Comparison of ENCODE assay signal across 9 cellular contexts in the genomic region with DNA sequence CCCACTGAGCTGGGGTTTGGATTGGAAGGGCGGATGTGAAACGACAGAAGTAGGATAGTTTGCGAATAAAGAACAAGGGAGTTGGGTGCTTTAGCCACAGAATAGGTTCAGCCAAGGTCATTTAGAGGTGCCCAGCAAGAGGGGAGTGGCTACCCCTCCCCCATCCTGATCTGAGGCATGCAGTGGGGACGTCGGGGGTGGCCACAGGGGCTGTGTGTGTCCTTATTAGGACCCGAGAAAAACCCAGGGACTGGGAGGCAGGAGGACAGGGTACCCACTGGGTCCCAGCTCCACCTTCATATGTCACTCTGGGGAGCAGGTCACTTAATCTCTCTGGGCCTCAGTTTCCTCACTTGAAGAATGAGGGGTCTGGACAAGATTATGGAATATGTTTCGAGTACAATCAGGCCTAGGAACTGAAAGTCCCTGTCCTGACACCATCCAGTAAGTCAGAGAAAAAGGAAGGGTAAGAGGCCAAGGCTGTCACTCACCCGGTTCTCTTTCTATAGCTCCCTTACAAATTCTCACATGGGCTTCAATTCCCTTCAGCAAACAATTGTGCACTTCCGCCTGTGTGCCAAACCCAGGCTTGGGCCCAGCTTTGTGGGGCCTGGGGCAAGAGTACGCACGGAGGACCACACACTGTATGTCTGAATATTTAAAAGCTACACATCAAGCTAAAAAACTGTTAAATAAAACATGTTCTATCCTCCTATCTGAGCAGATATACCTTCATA. TPM values are rescaled to one million over a fixed set of nuclear protein-coding genes. Genes with fewer than 3 reads are reported as not detected.
DNase-seq lines count a peak whose midpoint lies in the region; ATAC-seq and TF ChIP-seq lines count a peak whose summit lies in the region.
"Had no signal": no experiment of that assay in that cellular context is flagged by ENCODE, and none has a peak within 500 bp of the region (broad histone marks: within the 10 kb centered on the region; RNA-seq: fewer than 3 reads in every experiment).

No MANE protein-coding gene starts in this region.

- no peak for TF ChIP-seq EP300 in ovary (IDR thresholded peaks at IDR 0.05)

- no peak for DNase-seq in effector memory CD8-positive, alpha-beta T cell
- DNase-seq in ovary (peak in 1 of 5 donors; percentile 31), cerebellar cortex (ENCODE audit: low spot score) (no peak), glutamatergic neuron (no peak), cerebellum (ENCODE audit: low spot score) (no peak)
- no peak for DNase-seq in central memory CD4-positive, alpha-beta T cell

- H3K27ac ChIP-seq in KMS-11 = peak overlapping the region; percentile 73
- no peak overlapping the region for H3K27ac ChIP-seq in ovary

- peak overlapping the region; percentile 68 for H3K9ac ChIP-seq in KMS-11

- H3K9me3 ChIP-seq in ovary = no peaks in the 10 kb centered on the region

- WGBS in ovary, 3 donors = 63 to 70% (median 64%) methylated on average over 11 of the region's 11 CpGs

- TF ChIP-seq POLR2A in GM18505 (IDR thresholded peaks at IDR 0.05; ENCODE audit: borderline replicate concordance, extremely low read depth, insufficient read depth, insufficient read length) (no peak), ovary (IDR thresholded peaks at IDR 0.05) (no peak)

- H3K4me1 ChIP-seq in KMS-11 (ENCODE audit: low read depth, poor library complexity, severe bottlenecking) (peaks cover 25% of the 10 kb centered on the region), ovary (ENCODE audit: insufficient read depth) (no peaks in the 10 kb centered on the region)

- peaks cover 0 to 3% of the 10 kb centered on the region in 2 donors for H3K4me1 Mint-ChIP-seq in effector memory CD8-positive, alpha-beta T cell (ENCODE audit: low read depth in 2 of 2)
- no peaks in the 10 kb centered on the region for H3K4me1 Mint-ChIP-seq in glutamatergic neuron (ENCODE audit: low read depth, unreplicated experiment)

- peak overlapping the region; percentile 50 for H2AFZ ChIP-seq in KMS-11 (ENCODE audit: low read depth)

- H3K36me3 Mint-ChIP-seq in effector memory CD8-positive, alpha-beta T cell (ENCODE audit: insufficient read depth) = no peaks in the 10 kb centered on the region
- no peaks in the 10 kb centered on the region for H3K36me3 Mint-ChIP-seq in glutamatergic neuron (ENCODE audit: unreplicated experiment)

- no peaks in the 10 kb centered on the region for H4K20me1 ChIP-seq in KMS-11 (ENCODE audit: insufficient read depth)

- H3K36me3 ChIP-seq in KMS-11 (ENCODE audit: insufficient read depth) (no peaks in the 10 kb centered on the region), ovary (no peaks in the 10 kb centered on the region)

- H3K79me2 ChIP-seq in KMS-11 (ENCODE audit: insufficient read depth, low read depth) = no peaks in the 10 kb centered on the region

- TF ChIP-seq CTCF in KMS-11 (conservative IDR thresholded peaks at IDR 0.05; ENCODE audit: low read depth, low read length) = no peak
- no peak for TF ChIP-seq CTCF in ovary (IDR thresholded peaks at IDR 0.05)
- TF ChIP-seq CTCF in glutamatergic neuron (IDR thresholded peaks at IDR 0.05; ENCODE audit: partially characterized antibody, unreplicated experiment) = no peak

- intact Hi-C loops in ovary (cut with DNase I) = loop anchor here in 1 of 4 donors (5.0 kb wide), 1 partner anchor 106 kb away; no protein-coding TSS in a partner anchor

- H3K27ac Mint-ChIP-seq in effector memory CD8-positive, alpha-beta T cell = peak overlapping the region in 1 of 2 donors; percentile 78
- H3K27ac Mint-ChIP-seq in glutamatergic neuron (ENCODE audit: unreplicated experiment) = no peak overlapping the region

- ATAC-seq in GM18505 (IDR thresholded peaks at IDR 0.05; ENCODE audit: unreplicated experiment) = peak; percentile 2
- ATAC-seq in effector memory CD8-positive, alpha-beta T cell (replicated peaks) = no peak

- peak overlapping the region; percentile 63 to 64 for H3K4me3 Mint-ChIP-seq in effector memory CD8-positive, alpha-beta T cell
- no peak overlapping the region for H3K4me3 Mint-ChIP-seq in glutamatergic neuron (ENCODE audit: unreplicated experiment)

- no peaks in the 10 kb centered on the region for H3K27me3 ChIP-seq in KMS-11 (ENCODE audit: insufficient read depth, low read depth)
- H3K27me3 ChIP-seq in ovary = no peaks in the 10 kb centered on the region

- H3K4me3 ChIP-seq in KMS-11 (IDR thresholded peaks at IDR 0.05; ENCODE audit: insufficient read depth, low read depth, low read length) = no peak overlapping the region
- H3K4me3 ChIP-seq in ovary = peak overlapping the region; percentile 29

- no peaks in the 10 kb centered on the region for H3K27me3 Mint-ChIP-seq in effector memory CD8-positive, alpha-beta T cell
- no peaks in the 10 kb centered on the region for H3K27me3 Mint-ChIP-seq in glutamatergic neuron (ENCODE audit: unreplicated experiment)

- no peaks in the 10 kb centered on the region for H3K9me3 Mint-ChIP-seq in effector memory CD8-positive, alpha-beta T cell
- H3K9me3 Mint-ChIP-seq in glutamatergic neuron (ENCODE audit: unreplicated experiment) = no peaks in the 10 kb centered on the region

- peak overlapping the region; percentile 50; the same call in 1 of the 2 replicates for H3K4me2 ChIP-seq in KMS-11

RNA-seq across cellular contexts. Expression of gene NYX, which starts 4.2 kb away (rescaled TPM):
- total RNA-seq in ovary = not detected
- polyA plus RNA-seq in ovary = not detected
- not detected for total RNA-seq in glutamatergic neuron (ENCODE audit: unreplicated experiment)
- total RNA-seq in cerebellum = not detected
- total RNA-seq: M059J had no signal
